20 cellular contexts compared by ENCODE assay signal in the genomic region with DNA sequence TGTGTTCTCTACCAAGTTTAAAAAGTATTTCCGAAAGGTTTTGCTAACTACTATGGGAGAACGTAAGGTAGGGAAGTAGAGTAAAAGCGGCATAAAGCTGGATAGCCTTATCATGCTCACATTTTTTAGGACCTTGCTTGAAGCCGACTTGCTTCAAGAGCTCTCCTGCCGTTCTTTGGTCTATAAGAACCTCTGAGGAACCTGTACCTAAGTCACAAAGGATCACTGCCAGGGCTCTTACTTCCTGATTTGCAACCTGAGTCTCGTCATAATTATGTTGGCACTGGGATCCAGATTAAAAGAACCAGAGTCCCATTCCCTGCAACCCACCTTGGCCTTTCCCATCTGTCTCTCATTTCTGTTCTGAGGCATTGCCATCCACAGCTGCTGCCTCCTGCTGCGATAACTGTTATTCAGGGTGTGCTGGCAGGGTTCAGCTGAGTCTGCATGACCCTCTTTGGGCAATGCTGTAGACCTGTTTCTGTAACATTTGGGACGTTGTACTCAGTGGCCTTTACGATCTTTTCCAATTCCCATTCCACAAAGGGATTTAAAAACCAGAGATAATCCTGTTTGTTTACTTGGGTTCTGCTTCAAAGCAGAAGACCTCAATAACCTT.
A peak's percentile ranks its signal among the peaks of the same experiment; 100 is the strongest.
DNase-seq lines count a peak whose midpoint lies in the region; ATAC-seq, FAIRE-seq and TF ChIP-seq lines count a peak whose summit lies in the region.
"Had no signal": no experiment of that assay in that cellular context is flagged by ENCODE, and none has a peak within 500 bp of the region (broad histone marks: within the 10 kb centered on the region; RNA-seq: fewer than 3 reads in every experiment).

No MANE protein-coding gene starts in this region.

- peak; percentile 92 for DNase-seq in DMS 273 (lab: John Stamatoyannopoulos, UW; ENCODE audit: unreplicated experiment)
- peak; percentile 39 for DNase-seq in NCI-H146 (lab: John Stamatoyannopoulos, UW)
- DNase-seq in astrocyte (ENCODE audit: low read depth): no peak
- DNase-seq in psoas muscle: no peak
- no peak for DNase-seq in amygdala (lab: John Stamatoyannopoulos, UW)
- no peak for DNase-seq in brain microvascular endothelial cell
- DNase-seq: activated B cell treated with CpG ODN at 0.5 μM for 24 hours; activated CD8-positive, alpha-beta T cell treated with anti-CD3 and anti-CD28 coated beads, Interleukin-2, amount 10 ng/mL, durations not matched to agents 7 days and 5 days; activated T-cell treated with anti-CD3 and anti-CD28 coated beads, Interleukin-2, amount 50 U/mL, for 4 hours; CD4-positive, alpha-beta T cell; mesendoderm; natural killer cell; stimulated activated CD4-positive, alpha-beta T cell treated with anti-CD3 and anti-CD28 coated beads, Interleukin-4, amount 100 ng/mL, for 1 hour had no signal

- WGBS in psoas muscle, 3 donors: 61 to 71% (median 63%) methylated on average over 9 of the region's 9 CpGs

- H3K4me2 ChIP-seq in astrocyte (ENCODE audit: low read length): peak overlapping the region; percentile 49
- H3K4me2 ChIP-seq: hepatocyte had no signal

- H3K4me3 ChIP-seq in astrocyte (ENCODE audit: insufficient read depth, low read depth, low read length): no peak overlapping the region
- no peak overlapping the region for H3K4me3 ChIP-seq in psoas muscle
- H3K4me3 ChIP-seq in brain microvascular endothelial cell (ENCODE audit: low read depth, low read length): no peak overlapping the region
- H3K4me3 ChIP-seq: body of pancreas, colonic mucosa, hepatocyte had no signal

- no peak overlapping the region for H2AFZ ChIP-seq in astrocyte (ENCODE audit: low read depth, low read length)
- H2AFZ ChIP-seq: hepatocyte had no signal

- H3K36me3 ChIP-seq in astrocyte (ENCODE audit: insufficient read depth, low read length) (no peaks in the 10 kb centered on the region), psoas muscle (ENCODE audit: insufficient read depth in 1 of 2, low read depth in 1 of 2) (no peaks in the 10 kb centered on the region), brain microvascular endothelial cell (replicated peaks) (no peaks in the 10 kb centered on the region)
- H3K36me3 ChIP-seq: colonic mucosa had no signal

- ATAC-seq in psoas muscle: peak in 2 of 4 donors; percentile 19 to 20
- ATAC-seq in stimulated activated memory B cell treated with anti-CD40 and anti-IgM and Interleukin-4, amounts not matched to agents 10 μg/mL and 1 μg/mL and 100 μg/mL, for 72 hours: no peak
- ATAC-seq: activated CD8-positive, alpha-beta T cell treated with anti-CD3 and anti-CD28 coated beads, Interleukin-2, amount 10 ng/mL, durations not matched to agents 7 days and 5 days; activated naive CD4-positive, alpha-beta T cell treated with anti-CD3 and anti-CD28 coated beads, Interleukin-2, amount 50 U/mL, for 72 hours; activated T-cell treated with anti-CD3 and anti-CD28 coated beads, Interleukin-2, amount 50 U/mL, for 4 hours; natural killer cell had no signal

- in situ Hi-C loops in brain microvascular endothelial cell (cut with HindIII; ENCODE audit: low pct_ligation_motif_present, low sequenced_read_pairs): no loop called here

- FAIRE-seq in astrocyte (lab: Jason Lieb, UNC): no peak
- FAIRE-seq: islet of Langerhans, small intestine had no signal

- H3K79me2 ChIP-seq in astrocyte (ENCODE audit: insufficient read depth, low read length): no peaks in the 10 kb centered on the region

- intact Hi-C loops in psoas muscle (cut with DNase I): no loop called here

- H3K4me1 ChIP-seq in astrocyte (ENCODE audit: insufficient read depth, low read length) (peaks cover 8% of the 10 kb centered on the region), psoas muscle (peaks cover 58% of the 10 kb centered on the region)
- H3K4me1 ChIP-seq: colonic mucosa had no signal

- H3K27me3 Mint-ChIP-seq in astrocyte (ENCODE audit: low read depth, unreplicated experiment): peaks cover 5% of the 10 kb centered on the region
- peaks cover 31% of the 10 kb centered on the region for H3K27me3 Mint-ChIP-seq in stimulated activated memory B cell treated with anti-CD40 and anti-IgM and Interleukin-4, amounts not matched to agents 10 μg/mL and 1 μg/mL and 100 μg/mL, for 72 hours

- peaks cover 8% of the 10 kb centered on the region for H3K4me1 Mint-ChIP-seq in astrocyte (ENCODE audit: low read depth, unreplicated experiment)
- H3K4me1 Mint-ChIP-seq in stimulated activated memory B cell treated with anti-CD40 and anti-IgM and Interleukin-4, amounts not matched to agents 10 μg/mL and 1 μg/mL and 100 μg/mL, for 72 hours: no peaks in the 10 kb centered on the region
- H3K4me1 Mint-ChIP-seq: activated B cell treated with CpG ODN at 0.5 μM for 24 hours, natural killer cell had no signal

- no peaks in the 10 kb centered on the region for H4K20me1 ChIP-seq in astrocyte (ENCODE audit: insufficient read depth, low read length)

- no peak overlapping the region for H3K9ac ChIP-seq in astrocyte (ENCODE audit: low read length)

- TF ChIP-seq CTCF in astrocyte (IDR thresholded peaks at IDR 0.05; ENCODE audit: insufficient read depth, low read depth, low read length): no peak
- no peak for TF ChIP-seq CTCF in psoas muscle (IDR thresholded peaks at IDR 0.05)
- no peak for TF ChIP-seq CTCF in brain microvascular endothelial cell (IDR thresholded peaks at IDR 0.05; ENCODE audit: low read depth, low read length, missing control alignments)

- H3K9me3 ChIP-seq in astrocyte (ENCODE audit: insufficient read depth, low read depth, low read length) (no peaks in the 10 kb centered on the region), psoas muscle (no peaks in the 10 kb centered on the region)
- H3K9me3 ChIP-seq: body of pancreas, colonic mucosa had no signal

- no peak overlapping the region for H3K4me3 Mint-ChIP-seq in astrocyte (ENCODE audit: unreplicated experiment)
- H3K4me3 Mint-ChIP-seq in stimulated activated memory B cell treated with anti-CD40 and anti-IgM and Interleukin-4, amounts not matched to agents 10 μg/mL and 1 μg/mL and 100 μg/mL, for 72 hours: no peak overlapping the region
- H3K4me3 Mint-ChIP-seq: activated B cell treated with CpG ODN at 0.5 μM for 24 hours; activated CD8-positive, alpha-beta T cell treated with anti-CD3 and anti-CD28 coated beads, Interleukin-2, amount 10 ng/mL, durations not matched to agents 7 days and 5 days; activated T-cell treated with anti-CD3 and anti-CD28 coated beads, Interleukin-2, amount 50 U/mL, for 4 hours; CD4-positive, alpha-beta T cell; natural killer cell had no signal

- no peaks in the 10 kb centered on the region for H3K9me3 Mint-ChIP-seq in astrocyte (ENCODE audit: unreplicated experiment)
- no peaks in the 10 kb centered on the region for H3K9me3 Mint-ChIP-seq in stimulated activated memory B cell treated with anti-CD40 and anti-IgM and Interleukin-4, amounts not matched to agents 10 μg/mL and 1 μg/mL and 100 μg/mL, for 72 hours
- H3K9me3 Mint-ChIP-seq: activated B cell treated with CpG ODN at 0.5 μM for 24 hours; activated naive CD4-positive, alpha-beta T cell treated with anti-CD3 and anti-CD28 coated beads, Interleukin-2, amount 50 U/mL, for 72 hours; activated T-cell treated with anti-CD3 and anti-CD28 coated beads, Interleukin-2, amount 50 U/mL, for 4 hours; CD4-positive, alpha-beta T cell; natural killer cell had no signal

- H3K27ac ChIP-seq in astrocyte (ENCODE audit: low read depth, low read length): no peak overlapping the region
- H3K27ac ChIP-seq in psoas muscle: peak overlapping the region; percentile 85
- no peak overlapping the region for H3K27ac ChIP-seq in brain microvascular endothelial cell
- H3K27ac ChIP-seq: colonic mucosa, hepatocyte had no signal

- no peaks in the 10 kb centered on the region for H3K36me3 Mint-ChIP-seq in astrocyte (ENCODE audit: low read depth, unreplicated experiment)
- no peaks in the 10 kb centered on the region for H3K36me3 Mint-ChIP-seq in stimulated activated memory B cell treated with anti-CD40 and anti-IgM and Interleukin-4, amounts not matched to agents 10 μg/mL and 1 μg/mL and 100 μg/mL, for 72 hours
- H3K36me3 Mint-ChIP-seq: activated naive CD4-positive, alpha-beta T cell treated with anti-CD3 and anti-CD28 coated beads, Interleukin-2, amount 50 U/mL, for 72 hours; natural killer cell had no signal

- no peaks in the 10 kb centered on the region for H3K27me3 ChIP-seq in astrocyte (ENCODE audit: insufficient read depth, low read length)
- H3K27me3 ChIP-seq in psoas muscle (ENCODE audit: insufficient read depth in 3 of 3, low read length in 2 of 3): no peaks in the 10 kb centered on the region
- no peaks in the 10 kb centered on the region for H3K27me3 ChIP-seq in brain microvascular endothelial cell (replicated peaks)
- H3K27me3 ChIP-seq: body of pancreas, colonic mucosa, hepatocyte had no signal

- H3K27ac Mint-ChIP-seq in astrocyte (ENCODE audit: unreplicated experiment): no peak overlapping the region
- no peak overlapping the region for H3K27ac Mint-ChIP-seq in stimulated activated memory B cell treated with anti-CD40 and anti-IgM and Interleukin-4, amounts not matched to agents 10 μg/mL and 1 μg/mL and 100 μg/mL, for 72 hours
- H3K27ac Mint-ChIP-seq: activated B cell treated with CpG ODN at 0.5 μM for 24 hours; activated CD8-positive, alpha-beta T cell treated with anti-CD3 and anti-CD28 coated beads, Interleukin-2, amount 10 ng/mL, durations not matched to agents 7 days and 5 days; activated naive CD4-positive, alpha-beta T cell treated with anti-CD3 and anti-CD28 coated beads, Interleukin-2, amount 50 U/mL, for 72 hours; CD4-positive, alpha-beta T cell; natural killer cell had no signal

Comparison
In these comparisons a context has a peak if more than half of its experiments do, and no peak if none do; other contexts are left out.
1. DNase-seq: peak in DMS 273 (single experiment) and NCI-H146 (single experiment); none in astrocyte (single experiment), psoas muscle (0 of 2), amygdala (0 of 56) and brain microvascular endothelial cell (single experiment).